Comparison of ENCODE assay signal across 10 cellular contexts in the genomic region with DNA sequence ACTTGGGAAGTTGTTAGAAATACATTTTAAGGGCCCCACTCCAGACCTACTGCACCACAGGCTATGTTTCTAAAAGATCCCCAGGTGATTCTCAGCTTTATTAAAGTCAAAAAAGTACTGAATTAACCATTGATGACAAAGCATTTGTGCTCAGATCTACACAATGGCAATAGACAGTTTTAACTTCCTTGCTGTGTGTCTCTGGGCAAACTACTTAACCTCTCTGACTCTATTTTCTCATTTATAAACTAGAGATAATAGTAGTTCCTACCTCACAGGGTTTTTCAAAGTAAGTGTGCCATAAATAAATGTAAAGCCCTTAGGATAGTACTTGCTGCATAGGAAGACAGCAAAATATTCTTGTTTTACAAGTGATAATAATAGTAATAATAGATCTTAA.
"Had no signal": no experiment of that assay in that cellular context is flagged by ENCODE, and none has a peak within 500 bp of the region (broad histone marks: within the 10 kb centered on the region; RNA-seq: fewer than 3 reads in every experiment).

No MANE protein-coding gene starts in this region.

- H3K4me3 ChIP-seq: GM23338 had no signal

- H3K27ac Mint-ChIP-seq: GM23338, H9, HFFc6 had no signal

- H3K27ac ChIP-seq: KMS-11 had no signal

- ATAC-seq: GM23338 had no signal

- FAIRE-seq: H1, H54, HTR-8/SVneo had no signal

- DNase-seq: H9, HCEC 1CT, HFFc6, IMR-90, KBM-7 had no signal

- H3K9me3 Mint-ChIP-seq: GM23338, H9, HFFc6 had no signal

- H3K4me1 Mint-ChIP-seq: GM23338 had no signal

- H3K9ac ChIP-seq: KMS-11 had no signal

- H3K4me2 ChIP-seq: GM23338, KMS-11 had no signal

- H3K4me3 Mint-ChIP-seq: GM23338, H9, HFFc6 had no signal

- H2AFZ ChIP-seq: GM23338 had no signal
